In genomic region chr7:92766461-92767003, GRCh38 we compare ENCODE assay signal across 9 cellular contexts.
DNase-seq lines count a peak whose midpoint lies in the region; ATAC-seq and TF ChIP-seq lines count a peak whose summit lies in the region.
"Had no signal": no experiment of that assay in that cellular context is flagged by ENCODE, and none has a peak within 500 bp of the region (broad histone marks: within the 10 kb centered on the region; RNA-seq: fewer than 3 reads in every experiment).

No MANE protein-coding gene starts in this region.

- no peak overlapping the region for H3K4me3 ChIP-seq in heart right ventricle

- no peaks in the 10 kb centered on the region for H3K27me3 Mint-ChIP-seq in activated T-cell treated with anti-CD3 and anti-CD28 coated beads, Interleukin-2, amount 50 U/mL, for 24 hours
- H3K27me3 Mint-ChIP-seq in WTC11 (ENCODE audit: low read depth): no peaks in the 10 kb centered on the region; the same call in 1 of the 2 replicates
- no peaks in the 10 kb centered on the region for H3K27me3 Mint-ChIP-seq in CD4-positive, alpha-beta T cell

- intact Hi-C loops in heart right ventricle (cut with DNase I): no loop called here
- intact Hi-C loops in CD4-positive, alpha-beta T cell (cut with DNase I, micrococcal nuclease): no loop called here

- 16 to 25% methylated on average over 3 of the region's 3 CpGs for WGBS in heart right ventricle, 2 donors

- peaks cover 81% of the 10 kb centered on the region for H3K4me1 Mint-ChIP-seq in activated T-cell treated with anti-CD3 and anti-CD28 coated beads, Interleukin-2, amount 50 U/mL, for 24 hours (ENCODE audit: low read depth)
- peaks cover 80% of the 10 kb centered on the region for H3K4me1 Mint-ChIP-seq in WTC11
- H3K4me1 Mint-ChIP-seq in CD4-positive, alpha-beta T cell (ENCODE audit: low read depth): peaks cover 5% of the 10 kb centered on the region

- no peaks in the 10 kb centered on the region for H3K27me3 ChIP-seq in heart right ventricle
- H3K27me3 ChIP-seq in CD4-positive, alpha-beta T cell (ENCODE audit: control insufficient read depth, insufficient read depth, low read length): no peaks in the 10 kb centered on the region

- H3K4me3 Mint-ChIP-seq in activated T-cell treated with anti-CD3 and anti-CD28 coated beads, Interleukin-2, amount 50 U/mL, for 24 hours: no peak overlapping the region
- H3K4me3 Mint-ChIP-seq in WTC11: no peak overlapping the region
- no peak overlapping the region for H3K4me3 Mint-ChIP-seq in CD4-positive, alpha-beta T cell

- DNase-seq in activated T-cell treated with anti-CD3 and anti-CD28 coated beads, Interleukin-2, amount 50 U/mL, for 24 hours: no peak
- no peak for DNase-seq in activated T-cell treated with anti-CD3 and anti-CD28 coated beads, Interleukin-2, amount 50 U/mL, for 48 hours
- DNase-seq in WTC11 (ENCODE audit: low spot score) (no peak), heart right ventricle (no peak), superior temporal gyrus (ENCODE audit: extremely low spot score) (peak; percentile 76)
- no peak for DNase-seq in CD4-positive, alpha-beta T cell
- DNase-seq in activated CD8-positive, alpha-beta memory T cell treated with anti-CD3 and anti-CD28 coated beads for 24 hours: no peak
- DNase-seq: cortex of kidney had no signal

- TF ChIP-seq CTCF in WTC11 (IDR thresholded peaks at IDR 0.05) (no peak), heart right ventricle (IDR thresholded peaks at IDR 0.05) (no peak)
- no peak for TF ChIP-seq CTCF in CD4-positive, alpha-beta T cell (IDR thresholded peaks at IDR 0.05)

- H3K4me1 ChIP-seq in heart right ventricle: peaks cover 4 to 49% (median 26%) of the 10 kb centered on the region in 9 donors

- CTCF ChIA-PET in WTC11 (lab: Charles Lee): interaction anchor here (1.1 kb wide), 1 partner anchor 66 kb away, joined by 3 read pairs; no protein-coding TSS in a partner anchor
- CTCF ChIA-PET in CD4-positive, alpha-beta T cell (lab: Charles Lee): interaction anchor here (1.0 to 1.6 kb wide), 3 partner anchors 63 to 67 kb away, joined by 3 to 7 read pairs (median 4); no protein-coding TSS in a partner anchor

- H3K27ac ChIP-seq in heart right ventricle: peak overlapping the region in 7 of 10 donors; percentile 10 to 60 (median 23)
- no peak overlapping the region for H3K27ac ChIP-seq in CD4-positive, alpha-beta T cell (ENCODE audit: low read depth, low read length)

- H3K36me3 Mint-ChIP-seq in activated T-cell treated with anti-CD3 and anti-CD28 coated beads, Interleukin-2, amount 50 U/mL, for 24 hours (ENCODE audit: low read depth): peaks cover 84% of the 10 kb centered on the region
- H3K36me3 Mint-ChIP-seq in WTC11: no peaks in the 10 kb centered on the region; the same call in 1 of the 2 replicates
- peaks cover 2% of the 10 kb centered on the region for H3K36me3 Mint-ChIP-seq in CD4-positive, alpha-beta T cell (ENCODE audit: low read depth)

- H3K36me3 ChIP-seq in heart right ventricle: peaks cover 0 to 4% (median 0%) of the 10 kb centered on the region in 9 donors

- ATAC-seq in WTC11: no peak
- ATAC-seq in heart right ventricle: peak; percentile 70 to 88 (median 82)
- ATAC-seq in HG03280 (IDR thresholded peaks at IDR 0.05; ENCODE audit: unreplicated experiment): no peak
- ATAC-seq in CD4-positive, alpha-beta T cell (ENCODE audit: poor library complexity): no peak

- H3K9me3 Mint-ChIP-seq in activated T-cell treated with anti-CD3 and anti-CD28 coated beads, Interleukin-2, amount 50 U/mL, for 24 hours: no peaks in the 10 kb centered on the region
- H3K9me3 Mint-ChIP-seq in WTC11: 0 out of 2 replicates have a peak, but pooled peaks cover under 1% of the 10 kb centered on the region
- H3K9me3 Mint-ChIP-seq in CD4-positive, alpha-beta T cell: no peaks in the 10 kb centered on the region

- POLR2A ChIA-PET in WTC11 (lab: Charles Lee): no interaction called here
- POLR2A ChIA-PET in CD4-positive, alpha-beta T cell (lab: Charles Lee): no interaction called here

- peak overlapping the region; percentile 96 for H3K27ac Mint-ChIP-seq in activated T-cell treated with anti-CD3 and anti-CD28 coated beads, Interleukin-2, amount 50 U/mL, for 24 hours
- H3K27ac Mint-ChIP-seq in WTC11: peak overlapping the region; percentile 70
- H3K27ac Mint-ChIP-seq in CD4-positive, alpha-beta T cell: no peak overlapping the region

- no peaks in the 10 kb centered on the region for H3K9me3 ChIP-seq in heart right ventricle
- H3K9me3 ChIP-seq in CD4-positive, alpha-beta T cell (ENCODE audit: control insufficient read depth, low read length): no peaks in the 10 kb centered on the region

TF ChIP-seq in WTC11, 78 proteins besides CTCF, POLR2A, EP300 and RAD21:
- TF ChIP-seq NR3C1 (CRISPR knock-in tag; conservative IDR thresholded peaks at IDR 0.05; ENCODE audit: low read depth) (no peak), KAT7 (CRISPR knock-in tag; IDR thresholded peaks at IDR 0.05; ENCODE audit: borderline replicate concordance) (no peak), MXD4 (CRISPR knock-in tag; IDR thresholded peaks at IDR 0.05; ENCODE audit: borderline replicate concordance) (no peak), TCF7 (CRISPR knock-in tag; IDR thresholded peaks at IDR 0.05; ENCODE audit: low read depth) (no peak), ZNF138 (CRISPR knock-in tag; conservative IDR thresholded peaks at IDR 0.05) (no peak), ZNF425 (CRISPR knock-in tag; conservative IDR thresholded peaks at IDR 0.05) (no peak), NR2C2 (CRISPR knock-in tag; IDR thresholded peaks at IDR 0.05) (no peak), EMX1 (CRISPR knock-in tag; IDR thresholded peaks at IDR 0.05) (no peak), ZNF671 (CRISPR knock-in tag; IDR thresholded peaks at IDR 0.05) (no peak), ZNF263 (CRISPR knock-in tag; IDR thresholded peaks at IDR 0.05; ENCODE audit: low read depth) (no peak), ATF1 (CRISPR knock-in tag; IDR thresholded peaks at IDR 0.05) (no peak)

Comparison
In these comparisons a context has a peak if more than half of its experiments do, and no peak if none do; other contexts are left out.
1. ATAC-seq: peak in heart right ventricle (8 of 8); none in WTC11 (single experiment), HG03280 (single experiment) and CD4-positive, alpha-beta T cell (single experiment).